8 cellular contexts compared by ENCODE assay signal in genomic region chr2:233443511-233444183, GRCh38.
DNase-seq lines count a peak whose midpoint lies in the region; ATAC-seq and TF ChIP-seq lines count a peak whose summit lies in the region.

No MANE protein-coding gene starts in this region.

- no peaks in the 10 kb centered on the region for H3K79me2 ChIP-seq in DND-41 (ENCODE audit: insufficient read depth, low read length)

- H3K4me3 ChIP-seq in DND-41 (ENCODE audit: low read depth in 1 of 2, low read length in 2 of 2) (no peak overlapping the region), endodermal cell (ENCODE audit: low read length) (no peak overlapping the region)

- H3K9ac ChIP-seq in DND-41 (ENCODE audit: low read depth, low read length), result no peak overlapping the region
- H3K9ac ChIP-seq in endodermal cell (ENCODE audit: extremely low read depth, low read length, poor library complexity, severe bottlenecking), result no peak overlapping the region

- H3K27me3 ChIP-seq in DND-41 (ENCODE audit: insufficient read depth, low read length, poor library complexity) (no peaks in the 10 kb centered on the region), endodermal cell (ENCODE audit: control insufficient read depth, insufficient read depth, low read length, poor library complexity, severe bottlenecking) (no peaks in the 10 kb centered on the region)

- H3K27ac Mint-ChIP-seq in activated CD8-positive, alpha-beta memory T cell treated with anti-CD3 and anti-CD28 coated beads, Interleukin-2, amount 10 ng/mL, durations not matched to agents 7 days and 5 days, result peak overlapping the region; percentile 13
- H3K27ac Mint-ChIP-seq in endodermal cell, result no peak overlapping the region

- peaks cover 18% of the 10 kb centered on the region for H3K36me3 Mint-ChIP-seq in activated CD8-positive, alpha-beta memory T cell treated with anti-CD3 and anti-CD28 coated beads, Interleukin-2, amount 10 ng/mL, durations not matched to agents 7 days and 5 days
- peaks cover 33% of the 10 kb centered on the region for H3K36me3 Mint-ChIP-seq in endodermal cell (ENCODE audit: low read depth)

- no peaks in the 10 kb centered on the region for H3K9me3 ChIP-seq in DND-41 (ENCODE audit: insufficient read depth, low read length, severe bottlenecking)
- no peaks in the 10 kb centered on the region for H3K9me3 ChIP-seq in endodermal cell (ENCODE audit: control insufficient read depth, low read length)

- WGBS in endodermal cell (ENCODE audit: insufficient coverage in 1 of 2, insufficient read length in 1 of 2), 2 experiments, result 70 to 82% methylated on average over 15 to 18 of the region's 18 CpGs

- H4K20me1 ChIP-seq in DND-41 (ENCODE audit: insufficient read depth, low read length), result no peaks in the 10 kb centered on the region

- no peak overlapping the region for H3K4me3 Mint-ChIP-seq in activated CD8-positive, alpha-beta memory T cell treated with anti-CD3 and anti-CD28 coated beads, Interleukin-2, amount 10 ng/mL, durations not matched to agents 7 days and 5 days
- H3K4me3 Mint-ChIP-seq in endodermal cell, result no peak overlapping the region

- ATAC-seq in DND-41 (ENCODE audit: insufficient read depth, low read depth) (peak; percentile 79), HG03460 (IDR thresholded peaks at IDR 0.05; ENCODE audit: unreplicated experiment) (peak; percentile 74), HG03378 (IDR thresholded peaks at IDR 0.05; ENCODE audit: unreplicated experiment) (no peak)
- peak; percentile 88 for ATAC-seq in activated CD8-positive, alpha-beta memory T cell treated with anti-CD3 and anti-CD28 coated beads, Interleukin-2, amount 10 ng/mL, durations not matched to agents 7 days and 5 days

- no peak overlapping the region for H2AFZ ChIP-seq in DND-41 (ENCODE audit: low read depth, low read length)

- no peak overlapping the region for H3K4me2 ChIP-seq in DND-41 (ENCODE audit: insufficient read depth, low read length)

- CTCF ChIA-PET in activated CD8-positive, alpha-beta memory T cell treated with anti-CD3 and anti-CD28 coated beads, Interleukin-2, amount 10 ng/mL, durations not matched to agents 7 days and 5 days (lab: Charles Lee), result interaction anchor here (0.6 to 7.7 kb wide), 31 partner anchors 9 to 838 kb away, joined by 3 to 193 read pairs (median 4); partner anchors contain the start of gene DGKD

- H3K36me3 ChIP-seq in DND-41 (ENCODE audit: insufficient read depth, low read length), result peaks cover 61% of the 10 kb centered on the region
- peaks cover 7% of the 10 kb centered on the region for H3K36me3 ChIP-seq in endodermal cell (ENCODE audit: control insufficient read depth, insufficient read depth, low read length)

- no peaks in the 10 kb centered on the region for H3K9me3 Mint-ChIP-seq in activated CD8-positive, alpha-beta memory T cell treated with anti-CD3 and anti-CD28 coated beads, Interleukin-2, amount 10 ng/mL, durations not matched to agents 7 days and 5 days (ENCODE audit: low read depth)
- no peaks in the 10 kb centered on the region for H3K9me3 Mint-ChIP-seq in endodermal cell

- peak; percentile 68 for DNase-seq in DND-41
- peak; percentile 40 for DNase-seq in NOMO-1 treated with dmso at 0.1 percent for 144 hours (lab: John Stamatoyannopoulos, UW; ENCODE audit: unreplicated experiment)
- DNase-seq in activated CD8-positive, alpha-beta memory T cell treated with anti-CD3 and anti-CD28 coated beads, Interleukin-2, amount 10 ng/mL, durations not matched to agents 7 days and 5 days, result peak; percentile 89
- DNase-seq in endodermal cell, result peak; percentile 90
- peak; percentile 71 for DNase-seq in midbrain (lab: John Stamatoyannopoulos, UW)
- peak; percentile 71 for DNase-seq in stimulated activated CD8-positive, alpha-beta memory T cell treated with anti-CD3 and anti-CD28 coated beads, Interleukin-4, amount 100 ng/mL, for 24 hours (ENCODE audit: low read depth)

- peak; percentile 75 for TF ChIP-seq CTCF in DND-41 (IDR thresholded peaks at IDR 0.05; ENCODE audit: borderline replicate concordance, extremely low read depth, low read length, poor library complexity, severe bottlenecking)
- peak; percentile 94 for TF ChIP-seq CTCF in endodermal cell (conservative IDR thresholded peaks at IDR 0.05)

- H3K27ac ChIP-seq in DND-41 (ENCODE audit: low read length) (no peak overlapping the region), endodermal cell (ENCODE audit: low read depth, low read length) (no peak overlapping the region)

- no peaks in the 10 kb centered on the region for H3K27me3 Mint-ChIP-seq in activated CD8-positive, alpha-beta memory T cell treated with anti-CD3 and anti-CD28 coated beads, Interleukin-2, amount 10 ng/mL, durations not matched to agents 7 days and 5 days
- H3K27me3 Mint-ChIP-seq in endodermal cell (ENCODE audit: insufficient read depth), result no peaks in the 10 kb centered on the region

- peaks cover 16% of the 10 kb centered on the region for H3K4me1 Mint-ChIP-seq in activated CD8-positive, alpha-beta memory T cell treated with anti-CD3 and anti-CD28 coated beads, Interleukin-2, amount 10 ng/mL, durations not matched to agents 7 days and 5 days
- no peaks in the 10 kb centered on the region for H3K4me1 Mint-ChIP-seq in endodermal cell

- no peaks in the 10 kb centered on the region for H3K4me1 ChIP-seq in DND-41 (ENCODE audit: insufficient read depth, low read length)
- H3K4me1 ChIP-seq in endodermal cell (ENCODE audit: control insufficient read depth, insufficient read depth, low read length), result no peaks in the 10 kb centered on the region

Comparison
In these comparisons a context has a peak if more than half of its experiments do, and no peak if none do; other contexts are left out.
1. DNase-seq: peak in every context shown above with its lines; median percentile 90 in endodermal cell; 89 in activated CD8-positive, alpha-beta memory T cell treated with anti-CD3 and anti-CD28 coated beads, Interleukin-2, amount 10 ng/mL, durations not matched to agents 7 days and 5 days; 71 in midbrain; 71 in stimulated activated CD8-positive, alpha-beta memory T cell treated with anti-CD3 and anti-CD28 coated beads, Interleukin-4, amount 100 ng/mL, for 24 hours; 68 in DND-41; 40 in NOMO-1 treated with dmso at 0.1 percent for 144 hours.